ENCODE assay signal across 25 cellular contexts in genomic region chr4:20178902-20179576, GRCh38.
"Had no signal": no experiment of that assay in that cellular context is flagged by ENCODE, and none has a peak within 500 bp of the region (broad histone marks: within the 10 kb centered on the region; RNA-seq: fewer than 3 reads in every experiment).

No MANE protein-coding gene starts in this region.

- H3K4me1 ChIP-seq: esophagus squamous epithelium, left ventricle myocardium inferior, pancreas, right lobe of liver, stomach, testis, tibial artery had no signal

- H3K36me3 Mint-ChIP-seq: memory B cell; stimulated activated effector memory CD8-positive, alpha-beta T cell treated with anti-CD3 and anti-CD28 coated beads, Interleukin-12 subunit alpha, Interleukin-12 subunit beta, amount 100 ng/mL, for 72 hours; type B pancreatic cell had no signal

- H3K27ac Mint-ChIP-seq: memory B cell; natural killer cell; stimulated activated effector memory CD8-positive, alpha-beta T cell treated with anti-CD3 and anti-CD28 coated beads, Interleukin-12 subunit alpha, Interleukin-12 subunit beta, amount 100 ng/mL, for 72 hours; type B pancreatic cell had no signal

- H3K27ac ChIP-seq: coronary artery, esophagus squamous epithelium, left ventricle myocardium inferior, neutrophil, pancreas, right lobe of liver, stomach, testis, tibial artery had no signal

- ATAC-seq: left colon; natural killer cell; pancreas; right lobe of liver; stimulated activated effector memory CD8-positive, alpha-beta T cell treated with anti-CD3 and anti-CD28 coated beads, Interleukin-12 subunit alpha, Interleukin-12 subunit beta, amount 100 ng/mL, for 72 hours had no signal

- H3K36me3 ChIP-seq: esophagus squamous epithelium, left ventricle myocardium inferior, neutrophil, pancreas, right lobe of liver, stomach, tibial artery had no signal

- H3K27me3 ChIP-seq: esophagus squamous epithelium, neutrophil, pancreas, right lobe of liver, stomach, testis, tibial artery had no signal

- H3K4me3 ChIP-seq: coronary artery, esophagus squamous epithelium, left ventricle myocardium inferior, lung, pancreas, right lobe of liver, smooth muscle cell, stomach, testis, tibial artery had no signal

- H3K9me3 ChIP-seq: neutrophil, pancreas, right lobe of liver, testis had no signal

- DNase-seq: dermis blood vessel endothelial cell; effector memory CD4-positive, alpha-beta T cell; erythroblast; esophagus squamous epithelium; foreskin melanocyte; left colon; left ventricle myocardium inferior; natural killer cell; retina; stimulated activated CD4-positive, alpha-beta T cell treated with anti-CD3 and anti-CD28 coated beads, Interleukin-2, amount 100 ng/mL, for 24 hours; stimulated activated CD4-positive, alpha-beta T cell treated with anti-CD3 and anti-CD28 coated beads, Interleukin-4, amount 100 ng/mL, for 24 hours; stimulated activated naive CD4-positive, alpha-beta T cell treated with Interleukin-2 at 50 U/mL for 16 hours; stomach; testis; tibial artery had no signal

- H3K4me3 Mint-ChIP-seq: central memory CD8-positive, alpha-beta T cell; memory B cell; natural killer cell; stimulated activated effector memory CD8-positive, alpha-beta T cell treated with anti-CD3 and anti-CD28 coated beads, Interleukin-12 subunit alpha, Interleukin-12 subunit beta, amount 100 ng/mL, for 72 hours; type B pancreatic cell had no signal

- H3K27me3 Mint-ChIP-seq: central memory CD8-positive, alpha-beta T cell; memory B cell; type B pancreatic cell had no signal

- H3K4me1 Mint-ChIP-seq: central memory CD8-positive, alpha-beta T cell; memory B cell; natural killer cell; stimulated activated effector memory CD8-positive, alpha-beta T cell treated with anti-CD3 and anti-CD28 coated beads, Interleukin-12 subunit alpha, Interleukin-12 subunit beta, amount 100 ng/mL, for 72 hours had no signal
